In the genomic region with DNA sequence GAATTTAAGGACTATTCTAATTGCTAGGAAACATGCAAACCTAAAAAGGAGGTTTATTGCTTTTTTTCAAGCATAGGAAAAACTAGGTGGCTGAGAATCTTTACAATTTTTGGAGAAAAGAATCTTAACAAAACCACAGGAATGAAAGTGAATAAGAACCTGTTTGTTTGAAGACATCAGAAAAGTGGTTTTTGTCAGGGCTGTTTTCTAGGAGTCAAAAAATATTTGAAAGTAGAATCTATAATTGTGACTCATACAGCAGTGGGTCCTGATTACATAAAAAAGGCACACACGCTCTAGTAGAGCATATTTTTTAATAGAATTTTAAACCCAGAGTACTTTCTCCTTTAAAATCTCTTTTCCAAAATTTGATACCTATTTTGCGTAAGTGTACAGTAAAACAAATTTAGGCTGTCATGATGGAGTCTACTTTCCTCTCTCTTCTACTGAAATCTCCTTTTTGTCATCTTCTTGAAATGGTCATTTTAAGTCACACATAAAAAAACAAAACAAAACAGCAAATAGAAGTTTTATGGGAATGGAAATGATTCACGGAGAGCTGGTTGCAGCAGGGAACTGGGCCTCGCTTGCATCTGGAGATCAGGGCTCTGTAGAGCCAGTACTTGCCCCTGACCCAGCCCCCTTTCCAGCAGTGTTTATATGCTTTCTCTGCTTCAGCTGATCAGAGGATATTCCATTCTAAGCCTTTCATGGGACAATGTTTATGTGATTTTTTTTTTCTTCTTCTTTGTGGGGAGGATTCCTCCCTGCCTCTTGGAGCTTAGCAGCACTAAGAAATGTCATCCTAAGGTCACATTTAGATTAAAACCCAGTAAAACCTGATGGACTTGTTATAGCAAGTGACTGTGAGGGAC, we compare ENCODE assay signal across 8 cellular contexts. TPM values are rescaled to one million over a fixed set of nuclear protein-coding genes. Genes with fewer than 3 reads are reported as not detected.
DNase-seq lines count a peak whose midpoint lies in the region; ATAC-seq, FAIRE-seq and TF ChIP-seq lines count a peak whose summit lies in the region.

No MANE protein-coding gene starts in this region.

- H3K36me3 Mint-ChIP-seq in T-helper 2 cell treated with Interferon-gamma antibody and Interleukin-4, amounts not matched to agents 5 μg/mL and 100 μg/mL, for 36 hours (ENCODE audit: low read depth): peaks cover 2% of the 10 kb centered on the region
- H3K36me3 Mint-ChIP-seq in activated naive CD4-positive, alpha-beta T cell treated with anti-CD3 and anti-CD28 coated beads, Interleukin-2, amount 50 U/mL, for 72 hours: peaks cover 0 to 11% of the 10 kb centered on the region in 2 donors

- no peaks in the 10 kb centered on the region for H3K27me3 Mint-ChIP-seq in T-helper 2 cell treated with Interferon-gamma antibody and Interleukin-4, amounts not matched to agents 5 μg/mL and 100 μg/mL, for 36 hours (ENCODE audit: low read depth)

- H3K27ac ChIP-seq in keratinocyte (ENCODE audit: control insufficient read depth, insufficient read depth, low read length): peak overlapping the region; percentile 75
- H3K27ac ChIP-seq in testis: peak overlapping the region; percentile 60 to 69

- no peak for TF ChIP-seq CTCF in keratinocyte (optimal IDR thresholded peaks at IDR 0.05 in 1 of 3, IDR thresholded peaks at IDR 0.05 in 1 of 3, conservative IDR thresholded peaks at IDR 0.05 in 1 of 3; ENCODE audit: extremely low read depth in 1 of 3, insufficient read depth in 2 of 3, low read length in 3 of 3)
- TF ChIP-seq CTCF in testis (IDR thresholded peaks at IDR 0.05): no peak

- H3K4me1 ChIP-seq in keratinocyte (ENCODE audit: control insufficient read depth, extremely low read depth, insufficient read depth, low read length): peaks cover 21% of the 10 kb centered on the region
- peaks cover 17% of the 10 kb centered on the region for H3K4me1 ChIP-seq in testis

- H3K36me3 ChIP-seq in keratinocyte (ENCODE audit: control insufficient read depth in 2 of 2, extremely low read depth in 1 of 2, insufficient read depth in 2 of 2, low read length in 2 of 2) (no peaks in the 10 kb centered on the region), testis (ENCODE audit: low read depth, missing control alignments) (no peaks in the 10 kb centered on the region)

- H4K20me1 ChIP-seq in keratinocyte (ENCODE audit: control insufficient read depth, extremely low read depth, insufficient read depth, low read length): no peaks in the 10 kb centered on the region

- peak overlapping the region; percentile 68 for H3K4me3 Mint-ChIP-seq in T-helper 2 cell treated with Interferon-gamma antibody and Interleukin-4, amounts not matched to agents 5 μg/mL and 100 μg/mL, for 36 hours

- DNase-seq in T-helper 2 cell treated with Interferon-gamma antibody and Interleukin-4, amounts not matched to agents 5 μg/mL and 100 μg/mL, for 36 hours (ENCODE audit: low spot score): no peak
- no peak for DNase-seq in T-helper 2 cell
- DNase-seq in activated naive CD4-positive, alpha-beta T cell treated with anti-CD3 and anti-CD28 coated beads, Interleukin-2, amount 50 U/mL, for 72 hours (ENCODE audit: low spot score in 2 of 2): no peak
- no peak for DNase-seq in keratinocyte (ENCODE audit: low read depth, low spot score)
- DNase-seq in testis: no peak
- DNase-seq in activated CD8-positive, alpha-beta memory T cell treated with anti-CD3 and anti-CD28 coated beads, Interleukin-2, amount 50 U/mL, for 4 hours: no peak

- peak; percentile 20 for FAIRE-seq in keratinocyte (lab: Jason Lieb, UNC)

- no peaks in the 10 kb centered on the region for H3K27me3 ChIP-seq in keratinocyte (ENCODE audit: control insufficient read depth, extremely low read depth, insufficient read depth, low read length)
- no peaks in the 10 kb centered on the region for H3K27me3 ChIP-seq in testis

- H3K4me2 ChIP-seq in keratinocyte (ENCODE audit: control insufficient read depth, extremely low read depth, insufficient read depth, low read depth, low read length): peak overlapping the region; percentile 80

- no peaks in the 10 kb centered on the region for H3K9me3 ChIP-seq in keratinocyte (ENCODE audit: control insufficient read depth, low read depth, low read length)
- no peaks in the 10 kb centered on the region for H3K9me3 ChIP-seq in testis

- peaks cover 5% of the 10 kb centered on the region for H3K9me3 Mint-ChIP-seq in T-helper 2 cell treated with Interferon-gamma antibody and Interleukin-4, amounts not matched to agents 5 μg/mL and 100 μg/mL, for 36 hours
- peaks cover 3% of the 10 kb centered on the region in 2 donors for H3K9me3 Mint-ChIP-seq in activated naive CD4-positive, alpha-beta T cell treated with anti-CD3 and anti-CD28 coated beads, Interleukin-2, amount 50 U/mL, for 72 hours

- intact Hi-C loops in testis (cut with DNase I; ENCODE audit: low total_unique reads): no loop called here

- peak; percentile 19 to 70 for ATAC-seq in activated naive CD4-positive, alpha-beta T cell treated with anti-CD3 and anti-CD28 coated beads, Interleukin-2, amount 50 U/mL, for 72 hours
- no peak for ATAC-seq in HG03432 (IDR thresholded peaks at IDR 0.05; ENCODE audit: unreplicated experiment)
- no peak for ATAC-seq in GM18517 (IDR thresholded peaks at IDR 0.05; ENCODE audit: unreplicated experiment)

- H3K4me3 ChIP-seq in keratinocyte (ENCODE audit: control insufficient read depth in 2 of 3, extremely low read depth in 1 of 3, insufficient read depth in 2 of 3, low read depth in 1 of 3, low read length in 3 of 3) (peak overlapping the region in 1 of 3 experiments; percentile 44), testis (peak overlapping the region in 1 of 2 donors; percentile 46)

- 66 to 73% methylated on average over 4 of the region's 4 CpGs for WGBS in testis, 2 donors

- no peaks in the 10 kb centered on the region for H3K79me2 ChIP-seq in keratinocyte (ENCODE audit: control insufficient read depth, insufficient read depth, low read length)

- dilution Hi-C loops in keratinocyte (cut with MboI; ENCODE audit: extremely low pct_ligation_motif_present, low sequenced_read_pairs): no loop called here

- H3K4me1 Mint-ChIP-seq in T-helper 2 cell treated with Interferon-gamma antibody and Interleukin-4, amounts not matched to agents 5 μg/mL and 100 μg/mL, for 36 hours (ENCODE audit: low read depth): peaks cover 42% of the 10 kb centered on the region

- H2AFZ ChIP-seq in keratinocyte (ENCODE audit: control insufficient read depth, low read length): peak overlapping the region; percentile 96

- peak overlapping the region; percentile 76 for H3K9ac ChIP-seq in keratinocyte (ENCODE audit: control insufficient read depth, extremely low read depth, insufficient read depth, low read length)

- H3K9me1 ChIP-seq in keratinocyte (ENCODE audit: control insufficient read depth, extremely low read depth, insufficient read depth, low read length): peaks cover 2% of the 10 kb centered on the region

- no peak for TF ChIP-seq POLR2A in testis (IDR thresholded peaks at IDR 0.05)

- H3K27ac Mint-ChIP-seq in T-helper 2 cell treated with Interferon-gamma antibody and Interleukin-4, amounts not matched to agents 5 μg/mL and 100 μg/mL, for 36 hours: peak overlapping the region; percentile 83
- peak overlapping the region; percentile 75 to 81 for H3K27ac Mint-ChIP-seq in activated naive CD4-positive, alpha-beta T cell treated with anti-CD3 and anti-CD28 coated beads, Interleukin-2, amount 50 U/mL, for 72 hours

RNA-seq across cellular contexts. Expression of gene PELI1, which starts 59.1 kb away (rescaled TPM):
- total RNA-seq in activated naive CD4-positive, alpha-beta T cell treated with anti-CD3 and anti-CD28 coated beads, Interleukin-2, amount 50 U/mL, for 72 hours: 10 to 100 TPM; 32.7 to 38.7 TPM
- polyA plus RNA-seq in keratinocyte (14.1 to 21.2 TPM (median 17.0 TPM) in 3 replicates), testis (ENCODE audit: insufficient read depth, low read depth, low replicate concordance) (22.4 TPM)
- polyA plus RNA-seq in keratinocyte (2011; ENCODE audit: low read depth): 24.6 TPM
- 11.1 and 18.0 TPM in 2 replicates for polyA plus RNA-seq in keratinocyte (2011; cell fraction: cytosol; rRNA removed)
- 18.2 and 22.7 TPM in 2 replicates for polyA plus RNA-seq in keratinocyte (2011; cell fraction: nucleus; rRNA removed)
- polyA plus RNA-seq in keratinocyte (2012; ENCODE audit: low replicate concordance): 10.1 and 30.1 TPM in 2 replicates
- polyA minus RNA-seq in keratinocyte: 3.6 to 21.1 TPM (median 13.4 TPM) in 3 replicates
- polyA minus RNA-seq in keratinocyte (2011; cell fraction: cytosol; rRNA and poly(A)+ RNA removed): 21.7 TPM
- polyA minus RNA-seq in keratinocyte (2011; cell fraction: nucleus; rRNA and poly(A)+ RNA removed): 16.0 and 24.6 TPM in 2 replicates
- total RNA-seq in testis: 10 to 100 TPM; 40.9 to 48.0 TPM

Comparison
In these comparisons a context has a peak if more than half of its experiments do, and no peak if none do; other contexts are left out.
1. ATAC-seq: peak in activated naive CD4-positive, alpha-beta T cell treated with anti-CD3 and anti-CD28 coated beads, Interleukin-2, amount 50 U/mL, for 72 hours (2 of 2); none in HG03432 (single experiment) and GM18517 (single experiment).